In genomic region chr19:2236285-2237050, GRCh38 we compare ENCODE assay signal across 8 cellular contexts. TPM values are rescaled to one million over a fixed set of nuclear protein-coding genes. Genes with fewer than 3 reads are reported as not detected.
DNase-seq lines count a peak whose midpoint lies in the region; ATAC-seq and TF ChIP-seq lines count a peak whose summit lies in the region.

Gene PLEKHJ1, minus strand, starts transcription at chr19:2236329. Its CDS starts 81 bp downstream, at chr19:2236248.
Gene SF3A2, plus strand, starts transcription at chr19:2236824. Its CDS starts 6,595 bp downstream, at chr19:2243419.

- H3K4me2 ChIP-seq in PC-3 (ENCODE audit: low read length): peak within 1 kb of the TSS; percentile 100

- H3K4me3 ChIP-seq in Jurkat, Clone E6-1 (ENCODE audit: low read length): peak within 1 kb of the TSS; percentile 83
- H3K4me3 ChIP-seq in PC-3 (ENCODE audit: low read length) (peak within 1 kb of the TSS; percentile 98), mucosa of descending colon (peak within 1 kb of the TSS; percentile 92)

- ATAC-seq in GM21576 (IDR thresholded peaks at IDR 0.05; ENCODE audit: unreplicated experiment) (peak; percentile 59), PC-3 (peak; percentile 55), mucosa of descending colon (peak; percentile 88)

- H3K36me3 ChIP-seq in PC-3 (ENCODE audit: low read depth, low read length) (0 out of 2 replicates have a peak, but pooled peaks cover 5% of the 10 kb centered on the region), mucosa of descending colon (ENCODE audit: low read depth) (peaks cover 3% of the 10 kb centered on the region)

- peaks cover 31% of the 10 kb centered on the region for H3K4me1 ChIP-seq in PC-3 (ENCODE audit: insufficient read depth, low read length)
- peaks cover 49% of the 10 kb centered on the region for H3K4me1 ChIP-seq in mucosa of descending colon (ENCODE audit: low read depth)

- H3K79me2 ChIP-seq in PC-3 (ENCODE audit: low read length): peaks cover 81% of the 10 kb centered on the region

- H3K27ac ChIP-seq in PC-3 (ENCODE audit: low read length) (peak within 1 kb of the TSS; percentile 89), epithelial cell of prostate (peak within 1 kb of the TSS; percentile 89)

- CTCF ChIA-PET in PC-3 (lab: Charles Lee): interaction anchor here (0.6 to 0.7 kb wide), 2 partner anchors 69 to 913 kb away, joined by 3 read pairs; no protein-coding TSS in a partner anchor

- H3K27me3 ChIP-seq in PC-3 (ENCODE audit: low read length): no peaks in the 10 kb centered on the region

- DNase-seq in DMS53 treated with DMSO at 0.1 percent for 48 hours (lab: John Stamatoyannopoulos, UW; ENCODE audit: unreplicated experiment) (peak; percentile 86), PC-3 (peak; percentile 94), activated T-cell treated with anti-CD3 and anti-CD28 coated beads for 48 hours (ENCODE audit: low read depth) (peak; percentile 99), epithelial cell of prostate (ENCODE audit: low read depth, low spot score) (peak; percentile 72), mucosa of descending colon (peak; percentile 93 to 100 (median 98))
- peak; percentile 95 for DNase-seq in Jurkat, Clone E6-1 (ENCODE audit: low read depth, low spot score)
- peak; percentile 96 for DNase-seq in stimulated activated CD8-positive, alpha-beta memory T cell treated with anti-CD3 and anti-CD28 coated beads, Interleukin-4, amount 100 ng/mL, for 24 hours (ENCODE audit: low read depth)

- H3K9ac ChIP-seq in PC-3 (ENCODE audit: low read length): peak within 1 kb of the TSS; percentile 99

- peak; percentile 86 for TF ChIP-seq CTCF in PC-3 (conservative IDR thresholded peaks at IDR 0.05; ENCODE audit: low read depth, low read length)
- peak; percentile 100 for TF ChIP-seq CTCF in mucosa of descending colon (IDR thresholded peaks at IDR 0.05)

- H3K9me3 ChIP-seq in PC-3 (ENCODE audit: low read length): no peaks in the 10 kb centered on the region
- H3K9me3 ChIP-seq in mucosa of descending colon: no peaks in the 10 kb centered on the region

- POLR2A ChIA-PET in PC-3 (lab: Charles Lee; ENCODE audit: unreplicated experiment): interaction anchor here (0.7 kb wide), 1 partner anchor 86 kb away, joined by 3 read pairs; no protein-coding TSS in a partner anchor

- no TSS peak for BruUV-seq in PC-3 (replicated peaks; lab: Mats Ljungman, UMichigan)

- no peaks in the 10 kb centered on the region for H3F3A ChIP-seq in PC-3 (ENCODE audit: low read length, unreplicated experiment)

- H4K20me1 ChIP-seq in PC-3 (ENCODE audit: low read length): peaks cover 41% of the 10 kb centered on the region

- intact Hi-C loops in PC-3 (cut with micrococcal nuclease): loop anchor here (1.0 to 10.0 kb wide), 3 partner anchors 37 to 78 kb away; no protein-coding TSS in a partner anchor
- intact Hi-C loops in mucosa of descending colon (cut with DNase I, micrococcal nuclease): loop anchor here (5.0 to 10.0 kb wide), 2 partner anchors 36 to 88 kb away; partner anchors contain the start of genes LSM7 (in 1 of the 2) and SPPL2B (in 1 of the 2)

- H2AFZ ChIP-seq in PC-3 (ENCODE audit: low read length): peak within 1 kb of the TSS; percentile 85

- no peaks in the 10 kb centered on the region for H3K9me2 ChIP-seq in PC-3 (replicated peaks; ENCODE audit: low read length)

RNA-seq across cellular contexts. Expression of gene PLEKHJ1, which starts in this region (rescaled TPM):
- polyA plus RNA-seq in Jurkat, Clone E6-1 (2012; ENCODE audit: insufficient read depth, insufficient read length): 91.2 TPM
- 94.8 and 108 TPM in 2 replicates for total RNA-seq in PC-3 (2014; rRNA removed)
- total RNA-seq in mucosa of descending colon: 100 to 1,000 TPM; 132 to 231 (median 189) TPM

RNA-seq across cellular contexts. Expression of gene SF3A2, which starts in this region (rescaled TPM):
- 178 TPM for polyA plus RNA-seq in Jurkat, Clone E6-1 (2012; ENCODE audit: insufficient read depth, insufficient read length)
- 33.8 and 55.5 TPM in 2 replicates for total RNA-seq in PC-3 (2014; rRNA removed)
- 10 to 100 TPM; 60.6 to 81.2 (median 68.2) TPM for total RNA-seq in mucosa of descending colon

Comparison
In these comparisons a context has a peak if more than half of its experiments do, and no peak if none do; other contexts are left out.
1. Peak in every context shown above with its lines: DNase-seq, ATAC-seq, H3K4me3 ChIP-seq and H3K27ac ChIP-seq.